20 cellular contexts compared by ENCODE assay signal in the genomic region with DNA sequence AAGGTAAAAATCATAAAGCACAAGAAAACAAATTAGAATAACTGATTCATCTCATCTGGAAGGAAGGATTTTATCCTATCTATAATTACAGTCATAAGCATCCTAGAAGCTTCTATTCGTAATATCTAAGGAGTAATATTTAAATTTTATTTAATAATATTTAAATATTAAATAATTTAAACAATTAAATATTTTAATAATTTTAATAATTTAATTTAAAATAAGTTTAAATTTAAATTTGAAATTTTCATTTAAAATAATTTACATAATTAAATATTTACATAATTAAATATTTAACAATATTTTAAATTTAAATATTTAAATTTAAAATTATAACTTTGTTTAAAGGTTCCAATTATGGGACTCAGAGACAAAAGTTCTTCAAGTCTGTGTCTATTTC.
DNase-seq lines count a peak whose midpoint lies in the region; FAIRE-seq and TF ChIP-seq lines count a peak whose summit lies in the region.
"Had no signal": no experiment of that assay in that cellular context is flagged by ENCODE, and none has a peak within 500 bp of the region (broad histone marks: within the 10 kb centered on the region; RNA-seq: fewer than 3 reads in every experiment).

No MANE protein-coding gene starts in this region.

- H3K36me3 ChIP-seq in small intestine (ENCODE audit: control insufficient read depth in 2 of 2, insufficient read depth in 2 of 2, low read length in 2 of 2) (no peaks in the 10 kb centered on the region), left ventricle myocardium inferior (no peaks in the 10 kb centered on the region)

- H3K27ac ChIP-seq in small intestine (ENCODE audit: low read depth in 1 of 2, low read length in 1 of 2): no peak overlapping the region
- no peak overlapping the region for H3K27ac ChIP-seq in left ventricle myocardium inferior (replicated peaks)
- H3K27ac ChIP-seq: A549 had no signal

- TF ChIP-seq POLR2A in lower leg skin (IDR thresholded peaks at IDR 0.05): no peak

- H3K27me3 Mint-ChIP-seq in MCF 10A (ENCODE audit: insufficient read depth, unreplicated experiment): peaks cover 29% of the 10 kb centered on the region

- WGBS in small intestine, 3 donors: 65 to 88% (median 83%) methylated on average over 1 of the region's 1 CpG
- 83 to 98% methylated on average over 1 of the region's 1 CpG for whole genome bisulfite sequencing in lower leg skin, 2 donors

- H3K4me3 Mint-ChIP-seq in MCF 10A (ENCODE audit: unreplicated experiment): no peak overlapping the region
- H3K4me3 Mint-ChIP-seq: CD4-positive, alpha-beta memory T cell had no signal

- H3K4me3 ChIP-seq in small intestine (ENCODE audit: low read depth in 1 of 2, low read length in 2 of 2) (no peak overlapping the region), left ventricle myocardium inferior (no peak overlapping the region), lower leg skin (ENCODE audit: low read depth, poor library complexity, severe bottlenecking) (no peak overlapping the region)
- H3K4me3 ChIP-seq: A549 had no signal

- H3K4me1 Mint-ChIP-seq in MCF 10A (ENCODE audit: insufficient read depth, unreplicated experiment): no peaks in the 10 kb centered on the region
- H3K4me1 Mint-ChIP-seq: CD4-positive, alpha-beta memory T cell had no signal

- DNase-seq in RCC 7860 (ENCODE audit: low spot score) (no peak), small intestine (no peak), 8988T (no peak), left ventricle myocardium inferior (no peak), lower leg skin (ENCODE audit: low spot score in 2 of 2) (no peak), MCF 10A (ENCODE audit: unreplicated experiment) (no peak)
- DNase-seq: ACHN; C1 segment of cervical spinal cord; Calu3; CD4-positive, alpha-beta memory T cell; COR-L47; DMS53; DMS79 treated with DMSO at 0.1 percent for 48 hours; H7; HCEC 1CT had no signal

- no peak overlapping the region for H3K27ac Mint-ChIP-seq in MCF 10A (ENCODE audit: low read depth, unreplicated experiment)
- H3K27ac Mint-ChIP-seq: CD4-positive, alpha-beta memory T cell had no signal

- no peaks in the 10 kb centered on the region for H3K4me1 ChIP-seq in small intestine (ENCODE audit: control insufficient read depth in 2 of 2, insufficient read depth in 1 of 2, low read depth in 1 of 2, low read length in 1 of 2)
- H3K4me1 ChIP-seq in left ventricle myocardium inferior: no peaks in the 10 kb centered on the region
- H3K4me1 ChIP-seq: A549 had no signal

- CTCF ChIA-PET in MCF 10A (lab: Yijun Ruan, JAX): no interaction called here

- TF ChIP-seq CTCF in left ventricle myocardium inferior (IDR thresholded peaks at IDR 0.05; ENCODE audit: borderline replicate concordance) (no peak), lower leg skin (IDR thresholded peaks at IDR 0.05) (no peak), MCF 10A (IDR thresholded peaks at IDR 0.05; ENCODE audit: unreplicated experiment) (no peak)

- POLR2A ChIA-PET in MCF 10A (lab: Yijun Ruan, JAX): no interaction called here

- FAIRE-seq in RCC 7860 (lab: Jason Lieb, UNC): peak; percentile 91
- FAIRE-seq in colon (lab: Jason Lieb, UNC): peak; percentile 98
- peak; percentile 51 for FAIRE-seq in islet of Langerhans (lab: Jason Lieb, UNC)
- peak; percentile 96 for FAIRE-seq in small intestine (lab: Jason Lieb, UNC)
- FAIRE-seq: A549, GM12892, H1 had no signal

- no peaks in the 10 kb centered on the region for H3K9me3 Mint-ChIP-seq in MCF 10A (ENCODE audit: unreplicated experiment)
- H3K9me3 Mint-ChIP-seq: CD4-positive, alpha-beta memory T cell had no signal

- H3K36me3 Mint-ChIP-seq in MCF 10A (ENCODE audit: insufficient read depth, unreplicated experiment): no peaks in the 10 kb centered on the region
- H3K36me3 Mint-ChIP-seq: CD4-positive, alpha-beta memory T cell had no signal

- no peaks in the 10 kb centered on the region for H3K9me3 ChIP-seq in small intestine (ENCODE audit: control insufficient read depth, low read depth)
- no peaks in the 10 kb centered on the region for H3K9me3 ChIP-seq in left ventricle myocardium inferior (replicated peaks)
- H3K9me3 ChIP-seq: A549 had no signal

- H3K27me3 ChIP-seq in small intestine (ENCODE audit: control insufficient read depth in 2 of 2, insufficient read depth in 2 of 2, low read length in 2 of 2) (no peaks in the 10 kb centered on the region), left ventricle myocardium inferior (ENCODE audit: low read depth) (no peaks in the 10 kb centered on the region)

- no TSS peak for BruUV-seq in MCF 10A (replicated peaks; lab: Mats Ljungman, UMichigan)

- intact Hi-C loops in left ventricle myocardium inferior (cut with micrococcal nuclease) (no loop called here), lower leg skin (cut with DNase I; ENCODE audit: low total_unique reads) (no loop called here), MCF 10A (cut with micrococcal nuclease) (no loop called here)
